1 cellular context compared by ENCODE assay signal in the genomic region with DNA sequence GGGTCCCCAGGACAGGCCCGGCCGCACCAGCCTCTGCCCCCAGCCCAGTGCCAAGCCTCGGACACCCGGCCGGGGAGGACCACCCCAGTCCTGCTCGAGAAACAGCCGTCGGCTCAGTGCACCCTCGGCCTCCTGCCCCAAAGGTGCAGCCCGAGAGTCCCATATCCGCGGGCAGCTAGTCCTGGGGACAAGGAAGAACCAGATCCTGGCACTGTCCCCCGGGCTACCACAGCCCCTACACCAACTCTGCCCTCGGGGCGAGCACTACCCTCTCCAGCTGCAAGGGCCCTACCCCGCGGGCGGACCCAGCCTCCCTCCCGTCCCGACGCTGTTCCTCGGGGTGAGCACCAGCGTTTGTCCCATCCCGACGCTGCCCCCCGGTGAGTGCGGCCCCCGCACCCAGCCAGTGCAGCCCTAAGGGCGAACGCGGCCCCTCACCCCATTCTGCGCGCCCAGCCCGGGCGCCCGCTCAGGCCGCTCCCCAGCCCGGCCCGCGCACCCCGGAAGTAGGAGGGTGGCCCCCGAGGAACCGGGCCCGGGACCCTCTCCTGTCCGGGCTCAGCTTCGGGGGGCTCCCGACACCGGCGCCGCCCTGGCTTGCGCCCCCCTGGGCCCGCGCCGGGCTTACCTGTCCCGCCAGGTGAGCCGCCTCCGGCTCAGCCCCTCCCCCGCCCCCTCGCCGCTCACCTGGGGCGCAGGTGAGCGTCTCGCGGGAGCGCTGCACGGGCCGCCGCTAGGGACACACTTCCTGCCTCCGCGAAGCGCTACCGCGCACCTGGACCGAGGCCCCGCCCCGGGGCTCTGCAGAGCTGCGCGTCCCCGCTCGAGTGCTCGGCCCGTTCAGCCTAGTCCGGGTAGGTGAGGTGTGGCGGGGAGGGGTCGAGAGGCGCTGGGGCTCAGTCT.
TF ChIP-seq lines count a peak whose summit lies in the region.

A gene with protein sequence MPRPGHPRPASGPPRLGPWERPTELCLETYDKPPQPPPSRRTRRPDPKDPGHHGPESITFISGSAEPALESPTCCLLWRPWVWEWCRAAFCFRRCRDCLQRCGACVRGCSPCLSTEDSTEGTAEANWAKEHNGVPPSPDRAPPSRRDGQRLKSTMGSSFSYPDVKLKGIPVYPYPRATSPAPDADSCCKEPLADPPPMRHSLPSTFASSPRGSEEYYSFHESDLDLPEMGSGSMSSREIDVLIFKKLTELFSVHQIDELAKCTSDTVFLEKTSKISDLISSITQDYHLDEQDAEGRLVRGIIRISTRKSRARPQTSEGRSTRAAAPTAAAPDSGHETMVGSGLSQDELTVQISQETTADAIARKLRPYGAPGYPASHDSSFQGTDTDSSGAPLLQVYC (minus strand): TSS at position 747 of the 903 bp plus-strand sequence. CDS start 8,088 bp downstream, outside the sequence.

TF ChIP-seq in HEK293, 187 proteins besides CTCF, POLR2A, EP300 and RAD21 (continued from another document and continues in another):
- TF ChIP-seq, protein P1, sequence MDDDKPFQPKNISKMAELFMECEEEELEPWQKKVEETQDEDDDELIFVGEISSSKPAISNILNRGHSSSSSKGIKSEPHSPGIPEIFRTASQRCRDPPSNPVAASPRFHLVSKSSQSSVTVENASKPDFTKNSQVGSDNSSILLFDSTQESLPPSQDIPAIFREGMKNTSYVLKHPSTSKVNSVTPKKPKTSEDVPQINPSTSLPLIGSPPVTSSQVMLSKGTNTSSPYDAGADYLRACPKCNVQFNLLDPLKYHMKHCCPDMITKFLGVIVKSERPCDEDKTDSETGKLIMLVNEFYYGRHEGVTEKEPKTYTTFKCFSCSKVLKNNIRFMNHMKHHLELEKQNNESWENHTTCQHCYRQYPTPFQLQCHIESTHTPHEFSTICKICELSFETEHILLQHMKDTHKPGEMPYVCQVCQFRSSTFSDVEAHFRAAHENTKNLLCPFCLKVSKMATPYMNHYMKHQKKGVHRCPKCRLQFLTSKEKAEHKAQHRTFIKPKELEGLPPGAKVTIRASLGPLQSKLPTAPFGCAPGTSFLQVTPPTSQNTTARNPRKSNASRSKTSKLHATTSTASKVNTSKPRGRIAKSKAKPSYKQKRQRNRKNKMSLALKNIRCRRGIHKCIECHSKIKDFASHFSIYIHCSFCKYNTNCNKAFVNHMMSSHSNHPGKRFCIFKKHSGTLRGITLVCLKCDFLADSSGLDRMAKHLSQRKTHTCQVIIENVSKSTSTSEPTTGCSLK (tag by site-specific recombination; IDR thresholded peaks at IDR 0.05), result no peak
- TF ChIP-seq, protein P2, sequence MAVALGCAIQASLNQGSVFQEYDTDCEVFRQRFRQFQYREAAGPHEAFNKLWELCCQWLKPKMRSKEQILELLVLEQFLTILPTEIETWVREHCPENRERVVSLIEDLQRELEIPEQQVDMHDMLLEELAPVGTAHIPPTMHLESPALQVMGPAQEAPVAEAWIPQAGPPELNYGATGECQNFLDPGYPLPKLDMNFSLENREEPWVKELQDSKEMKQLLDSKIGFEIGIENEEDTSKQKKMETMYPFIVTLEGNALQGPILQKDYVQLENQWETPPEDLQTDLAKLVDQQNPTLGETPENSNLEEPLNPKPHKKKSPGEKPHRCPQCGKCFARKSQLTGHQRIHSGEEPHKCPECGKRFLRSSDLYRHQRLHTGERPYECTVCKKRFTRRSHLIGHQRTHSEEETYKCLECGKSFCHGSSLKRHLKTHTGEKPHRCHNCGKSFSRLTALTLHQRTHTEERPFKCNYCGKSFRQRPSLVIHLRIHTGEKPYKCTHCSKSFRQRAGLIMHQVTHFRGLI (tag by site-specific recombination; IDR thresholded peaks at IDR 0.05), result no peak
- TF ChIP-seq ZNF404 (tag by site-specific recombination; IDR thresholded peaks at IDR 0.05) (no peak), ZEB2 (tag by site-specific recombination; IDR thresholded peaks at IDR 0.05) (no peak), ZNF707 (tag by site-specific recombination; IDR thresholded peaks at IDR 0.05) (no peak), PRDM1 (tag by site-specific recombination; IDR thresholded peaks at IDR 0.05) (no peak), ZNF223 (tag by site-specific recombination; IDR thresholded peaks at IDR 0.05) (no peak), ZNF629 (tag by site-specific recombination; IDR thresholded peaks at IDR 0.05) (no peak), GLI4 (tag by site-specific recombination; IDR thresholded peaks at IDR 0.05) (no peak), KLF7 (tag by site-specific recombination; IDR thresholded peaks at IDR 0.05; ENCODE audit: borderline replicate concordance) (no peak), REPIN1 (tag by site-specific recombination; IDR thresholded peaks at IDR 0.05; ENCODE audit: low read depth) (no peak), ZNF830 (tag by site-specific recombination; IDR thresholded peaks at IDR 0.05; ENCODE audit: low read depth) (no peak), ZNF16 (tag by site-specific recombination; IDR thresholded peaks at IDR 0.05; ENCODE audit: low read depth) (no peak), ZFP69B (tag by site-specific recombination; IDR thresholded peaks at IDR 0.05) (no peak), ZNF341 (tag by site-specific recombination; IDR thresholded peaks at IDR 0.05; ENCODE audit: low read depth) (0 out of 2 replicates have a peak, but pooled peaks have one; percentile 22), ZNF549 (tag by site-specific recombination; IDR thresholded peaks at IDR 0.05) (no peak), ZNF501 (tag by site-specific recombination; IDR thresholded peaks at IDR 0.05) (no peak), EGR2 (tag by site-specific recombination; IDR thresholded peaks at IDR 0.05; ENCODE audit: low read depth) (no peak), SP3 (tag by site-specific recombination; IDR thresholded peaks at IDR 0.05) (no peak), ZNF561 (tag by site-specific recombination; IDR thresholded peaks at IDR 0.05; ENCODE audit: borderline replicate concordance) (peak; percentile 58; the same call in 1 of the 2 replicates), ZNF157 (tag by site-specific recombination; IDR thresholded peaks at IDR 0.05) (no peak), GLIS2 (tag by site-specific recombination; IDR thresholded peaks at IDR 0.05) (peak; percentile 36; the same call in 1 of the 2 replicates), ZNF776 (tag by site-specific recombination; IDR thresholded peaks at IDR 0.05; ENCODE audit: borderline replicate concordance) (no peak), ZNF335 (tag by site-specific recombination; conservative IDR thresholded peaks at IDR 0.05) (0 out of 2 replicates have a peak, but pooled peaks have one; percentile 29), ZNF48 (tag by site-specific recombination; IDR thresholded peaks at IDR 0.05) (no peak), MYNN (tag by site-specific recombination; IDR thresholded peaks at IDR 0.05; ENCODE audit: borderline replicate concordance) (no peak)
- TF ChIP-seq, protein P3, sequence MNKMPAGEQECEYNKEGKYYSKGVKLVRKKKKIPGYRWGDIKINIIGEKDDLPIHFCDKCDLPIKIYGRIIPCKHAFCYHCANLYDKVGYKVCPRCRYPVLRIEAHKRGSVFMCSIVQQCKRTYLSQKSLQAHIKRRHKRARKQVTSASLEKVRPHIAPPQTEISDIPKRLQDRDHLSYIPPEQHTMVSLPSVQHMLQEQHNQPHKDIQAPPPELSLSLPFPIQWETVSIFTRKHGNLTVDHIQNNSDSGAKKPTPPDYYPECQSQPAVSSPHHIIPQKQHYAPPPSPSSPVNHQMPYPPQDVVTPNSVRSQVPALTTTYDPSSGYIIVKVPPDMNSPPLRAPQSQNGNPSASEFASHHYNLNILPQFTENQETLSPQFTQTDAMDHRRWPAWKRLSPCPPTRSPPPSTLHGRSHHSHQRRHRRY (tag by site-specific recombination; IDR thresholded peaks at IDR 0.05), result no peak
- TF ChIP-seq, protein P4, sequence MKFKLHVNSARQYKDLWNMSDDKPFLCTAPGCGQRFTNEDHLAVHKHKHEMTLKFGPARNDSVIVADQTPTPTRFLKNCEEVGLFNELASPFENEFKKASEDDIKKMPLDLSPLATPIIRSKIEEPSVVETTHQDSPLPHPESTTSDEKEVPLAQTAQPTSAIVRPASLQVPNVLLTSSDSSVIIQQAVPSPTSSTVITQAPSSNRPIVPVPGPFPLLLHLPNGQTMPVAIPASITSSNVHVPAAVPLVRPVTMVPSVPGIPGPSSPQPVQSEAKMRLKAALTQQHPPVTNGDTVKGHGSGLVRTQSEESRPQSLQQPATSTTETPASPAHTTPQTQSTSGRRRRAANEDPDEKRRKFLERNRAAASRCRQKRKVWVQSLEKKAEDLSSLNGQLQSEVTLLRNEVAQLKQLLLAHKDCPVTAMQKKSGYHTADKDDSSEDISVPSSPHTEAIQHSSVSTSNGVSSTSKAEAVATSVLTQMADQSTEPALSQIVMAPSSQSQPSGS (tag by site-specific recombination; IDR thresholded peaks at IDR 0.05; ENCODE audit: low read depth), result no peak
- TF ChIP-seq, protein P5, sequence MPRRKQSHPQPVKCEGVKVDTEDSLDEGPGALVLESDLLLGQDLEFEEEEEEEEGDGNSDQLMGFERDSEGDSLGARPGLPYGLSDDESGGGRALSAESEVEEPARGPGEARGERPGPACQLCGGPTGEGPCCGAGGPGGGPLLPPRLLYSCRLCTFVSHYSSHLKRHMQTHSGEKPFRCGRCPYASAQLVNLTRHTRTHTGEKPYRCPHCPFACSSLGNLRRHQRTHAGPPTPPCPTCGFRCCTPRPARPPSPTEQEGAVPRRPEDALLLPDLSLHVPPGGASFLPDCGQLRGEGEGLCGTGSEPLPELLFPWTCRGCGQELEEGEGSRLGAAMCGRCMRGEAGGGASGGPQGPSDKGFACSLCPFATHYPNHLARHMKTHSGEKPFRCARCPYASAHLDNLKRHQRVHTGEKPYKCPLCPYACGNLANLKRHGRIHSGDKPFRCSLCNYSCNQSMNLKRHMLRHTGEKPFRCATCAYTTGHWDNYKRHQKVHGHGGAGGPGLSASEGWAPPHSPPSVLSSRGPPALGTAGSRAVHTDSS (tag by site-specific recombination; IDR thresholded peaks at IDR 0.05), result no peak
- TF ChIP-seq, protein P6, sequence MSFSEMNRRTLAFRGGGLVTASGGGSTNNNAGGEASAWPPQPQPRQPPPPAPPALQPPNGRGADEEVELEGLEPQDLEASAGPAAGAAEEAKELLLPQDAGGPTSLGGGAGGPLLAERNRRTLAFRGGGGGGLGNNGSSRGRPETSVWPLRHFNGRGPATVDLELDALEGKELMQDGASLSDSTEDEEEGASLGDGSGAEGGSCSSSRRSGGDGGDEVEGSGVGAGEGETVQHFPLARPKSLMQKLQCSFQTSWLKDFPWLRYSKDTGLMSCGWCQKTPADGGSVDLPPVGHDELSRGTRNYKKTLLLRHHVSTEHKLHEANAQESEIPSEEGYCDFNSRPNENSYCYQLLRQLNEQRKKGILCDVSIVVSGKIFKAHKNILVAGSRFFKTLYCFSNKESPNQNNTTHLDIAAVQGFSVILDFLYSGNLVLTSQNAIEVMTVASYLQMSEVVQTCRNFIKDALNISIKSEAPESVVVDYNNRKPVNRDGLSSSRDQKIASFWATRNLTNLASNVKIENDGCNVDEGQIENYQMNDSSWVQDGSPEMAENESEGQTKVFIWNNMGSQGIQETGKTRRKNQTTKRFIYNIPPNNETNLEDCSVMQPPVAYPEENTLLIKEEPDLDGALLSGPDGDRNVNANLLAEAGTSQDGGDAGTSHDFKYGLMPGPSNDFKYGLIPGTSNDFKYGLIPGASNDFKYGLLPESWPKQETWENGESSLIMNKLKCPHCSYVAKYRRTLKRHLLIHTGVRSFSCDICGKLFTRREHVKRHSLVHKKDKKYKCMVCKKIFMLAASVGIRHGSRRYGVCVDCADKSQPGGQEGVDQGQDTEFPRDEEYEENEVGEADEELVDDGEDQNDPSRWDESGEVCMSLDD (tag by site-specific recombination; IDR thresholded peaks at IDR 0.05), result 0 out of 2 replicates have a peak, but pooled peaks have one; percentile 20
- TF ChIP-seq, protein P7, sequence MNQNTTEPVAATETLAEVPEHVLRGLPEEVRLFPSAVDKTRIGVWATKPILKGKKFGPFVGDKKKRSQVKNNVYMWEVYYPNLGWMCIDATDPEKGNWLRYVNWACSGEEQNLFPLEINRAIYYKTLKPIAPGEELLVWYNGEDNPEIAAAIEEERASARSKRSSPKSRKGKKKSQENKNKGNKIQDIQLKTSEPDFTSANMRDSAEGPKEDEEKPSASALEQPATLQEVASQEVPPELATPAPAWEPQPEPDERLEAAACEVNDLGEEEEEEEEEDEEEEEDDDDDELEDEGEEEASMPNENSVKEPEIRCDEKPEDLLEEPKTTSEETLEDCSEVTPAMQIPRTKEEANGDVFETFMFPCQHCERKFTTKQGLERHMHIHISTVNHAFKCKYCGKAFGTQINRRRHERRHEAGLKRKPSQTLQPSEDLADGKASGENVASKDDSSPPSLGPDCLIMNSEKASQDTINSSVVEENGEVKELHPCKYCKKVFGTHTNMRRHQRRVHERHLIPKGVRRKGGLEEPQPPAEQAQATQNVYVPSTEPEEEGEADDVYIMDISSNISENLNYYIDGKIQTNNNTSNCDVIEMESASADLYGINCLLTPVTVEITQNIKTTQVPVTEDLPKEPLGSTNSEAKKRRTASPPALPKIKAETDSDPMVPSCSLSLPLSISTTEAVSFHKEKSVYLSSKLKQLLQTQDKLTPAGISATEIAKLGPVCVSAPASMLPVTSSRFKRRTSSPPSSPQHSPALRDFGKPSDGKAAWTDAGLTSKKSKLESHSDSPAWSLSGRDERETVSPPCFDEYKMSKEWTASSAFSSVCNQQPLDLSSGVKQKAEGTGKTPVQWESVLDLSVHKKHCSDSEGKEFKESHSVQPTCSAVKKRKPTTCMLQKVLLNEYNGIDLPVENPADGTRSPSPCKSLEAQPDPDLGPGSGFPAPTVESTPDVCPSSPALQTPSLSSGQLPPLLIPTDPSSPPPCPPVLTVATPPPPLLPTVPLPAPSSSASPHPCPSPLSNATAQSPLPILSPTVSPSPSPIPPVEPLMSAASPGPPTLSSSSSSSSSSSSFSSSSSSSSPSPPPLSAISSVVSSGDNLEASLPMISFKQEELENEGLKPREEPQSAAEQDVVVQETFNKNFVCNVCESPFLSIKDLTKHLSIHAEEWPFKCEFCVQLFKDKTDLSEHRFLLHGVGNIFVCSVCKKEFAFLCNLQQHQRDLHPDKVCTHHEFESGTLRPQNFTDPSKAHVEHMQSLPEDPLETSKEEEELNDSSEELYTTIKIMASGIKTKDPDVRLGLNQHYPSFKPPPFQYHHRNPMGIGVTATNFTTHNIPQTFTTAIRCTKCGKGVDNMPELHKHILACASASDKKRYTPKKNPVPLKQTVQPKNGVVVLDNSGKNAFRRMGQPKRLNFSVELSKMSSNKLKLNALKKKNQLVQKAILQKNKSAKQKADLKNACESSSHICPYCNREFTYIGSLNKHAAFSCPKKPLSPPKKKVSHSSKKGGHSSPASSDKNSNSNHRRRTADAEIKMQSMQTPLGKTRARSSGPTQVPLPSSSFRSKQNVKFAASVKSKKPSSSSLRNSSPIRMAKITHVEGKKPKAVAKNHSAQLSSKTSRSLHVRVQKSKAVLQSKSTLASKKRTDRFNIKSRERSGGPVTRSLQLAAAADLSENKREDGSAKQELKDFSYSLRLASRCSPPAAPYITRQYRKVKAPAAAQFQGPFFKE (tag by site-specific recombination; IDR thresholded peaks at IDR 0.05; ENCODE audit: borderline replicate concordance), result no peak
- TF ChIP-seq, protein P8, sequence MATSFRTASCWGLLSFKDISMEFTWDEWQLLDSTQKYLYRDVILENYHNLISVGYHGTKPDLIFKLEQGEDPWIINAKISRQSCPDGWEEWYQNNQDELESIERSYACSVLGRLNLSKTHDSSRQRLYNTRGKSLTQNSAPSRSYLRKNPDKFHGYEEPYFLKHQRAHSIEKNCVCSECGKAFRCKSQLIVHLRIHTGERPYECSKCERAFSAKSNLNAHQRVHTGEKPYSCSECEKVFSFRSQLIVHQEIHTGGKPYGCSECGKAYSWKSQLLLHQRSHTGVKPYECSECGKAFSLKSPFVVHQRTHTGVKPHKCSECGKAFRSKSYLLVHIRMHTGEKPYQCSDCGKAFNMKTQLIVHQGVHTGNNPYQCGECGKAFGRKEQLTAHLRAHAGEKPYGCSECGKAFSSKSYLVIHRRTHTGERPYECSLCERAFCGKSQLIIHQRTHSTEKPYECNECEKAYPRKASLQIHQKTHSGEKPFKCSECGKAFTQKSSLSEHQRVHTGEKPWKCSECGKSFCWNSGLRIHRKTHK (tag by site-specific recombination; IDR thresholded peaks at IDR 0.05), result no peak
